In genomic region chr6:90584636-90585255, GRCh38 we compare ENCODE assay signal across 1 cellular context.
TF ChIP-seq lines count a peak whose summit lies in the region.

No MANE protein-coding gene starts in this region.

TF ChIP-seq in IMR-90, 13 proteins besides CTCF, POLR2A, EP300 and RAD21:
- TF ChIP-seq ELK1 (IDR thresholded peaks at IDR 0.05; ENCODE audit: borderline replicate concordance, low read depth, low read length) = no peak
- TF ChIP-seq MAFK (IDR thresholded peaks at IDR 0.05; ENCODE audit: low read depth, low read length) = no peak
- TF ChIP-seq CEBPB (IDR thresholded peaks at IDR 0.05; ENCODE audit: low read depth, low read length) = no peak
- TF ChIP-seq MXI1 (IDR thresholded peaks at IDR 0.05; ENCODE audit: borderline replicate concordance, low read depth, low read length) = no peak
- no peak for TF ChIP-seq CHD1 (IDR thresholded peaks at IDR 0.05; ENCODE audit: low read depth, low read length)
- TF ChIP-seq RCOR1 (IDR thresholded peaks at IDR 0.05; ENCODE audit: insufficient replicate concordance, low read length) = no peak
- no peak for TF ChIP-seq FOS (IDR thresholded peaks at IDR 0.05; ENCODE audit: low read depth, low read length)
- no peak for TF ChIP-seq USF2 (IDR thresholded peaks at IDR 0.05; ENCODE audit: low read depth, low read length)
- no peak for TF ChIP-seq MAZ (IDR thresholded peaks at IDR 0.05; ENCODE audit: borderline replicate concordance, low read depth, low read length)
- TF ChIP-seq BHLHE40 (IDR thresholded peaks at IDR 0.05; ENCODE audit: low read depth, low read length) = no peak
- TF ChIP-seq RFX5 (IDR thresholded peaks at IDR 0.05; ENCODE audit: low read depth, low read length) = no peak
- TF ChIP-seq NFE2L2 (IDR thresholded peaks at IDR 0.05; ENCODE audit: low read depth, low read length) = no peak
- no peak for TF ChIP-seq SMC3 (IDR thresholded peaks at IDR 0.05; ENCODE audit: low read depth, low read length)
